In genomic region chr13:31166591-31166990, GRCh38 we compare ENCODE assay signal across 35 cellular contexts. TPM values are rescaled to one million over a fixed set of nuclear protein-coding genes. Genes with fewer than 3 reads are reported as not detected.
A peak's percentile ranks its signal among the peaks of the same experiment; 100 is the strongest.
DNase-seq lines count a peak whose midpoint lies in the region; ATAC-seq and TF ChIP-seq lines count a peak whose summit lies in the region.
"Had no signal": no experiment of that assay in that cellular context is flagged by ENCODE, and none has a peak within 500 bp of the region (broad histone marks: within the 10 kb centered on the region; RNA-seq: fewer than 3 reads in every experiment).

No MANE protein-coding gene starts in this region.

- no peaks in the 10 kb centered on the region for H3K9me3 ChIP-seq in HEK293 (ENCODE audit: control insufficient read depth, insufficient read depth, low read depth, low read length)
- H3K9me3 ChIP-seq: Caco-2, left ventricle myocardium inferior, spleen, thoracic aorta, uterus had no signal

- no peaks in the 10 kb centered on the region for H3K4me1 ChIP-seq in HEK293 (ENCODE audit: control insufficient read depth, insufficient read depth, low read length)
- H3K4me1 ChIP-seq in GM23338 (ENCODE audit: insufficient read depth), result no peaks in the 10 kb centered on the region
- H3K4me1 ChIP-seq: uterus had no signal

- no peak for ATAC-seq in GM23338
- ATAC-seq: GM12878, Panc1, right cardiac atrium had no signal

- no peaks in the 10 kb centered on the region for H3K27me3 ChIP-seq in GM23338 (ENCODE audit: insufficient read depth)
- H3K27me3 ChIP-seq: spleen, uterus had no signal

- H3K27ac Mint-ChIP-seq in GM23338, result no peak overlapping the region
- H3K27ac Mint-ChIP-seq: activated CD4-positive, alpha-beta T cell treated with anti-CD3 and anti-CD28 coated beads, Interleukin-2, amount 10 ng/mL, durations not matched to agents 24 days and 14 days; activated naive CD8-positive, alpha-beta T cell; H9; stimulated activated naive CD8-positive, alpha-beta T cell treated with anti-CD3 and anti-CD28 coated beads, Interleukin-15, Interleukin-2, amounts not matched to agents 100 ng/mL and 50 ng/mL, for 24 hours had no signal

- H3K4me3 Mint-ChIP-seq in GM23338, result no peak overlapping the region
- H3K4me3 Mint-ChIP-seq: activated CD4-positive, alpha-beta T cell treated with anti-CD3 and anti-CD28 coated beads, Interleukin-2, amount 10 ng/mL, durations not matched to agents 24 days and 14 days; activated naive CD8-positive, alpha-beta T cell; CD14-positive monocyte; H9; stimulated activated naive CD8-positive, alpha-beta T cell treated with anti-CD3 and anti-CD28 coated beads, Interleukin-15, Interleukin-2, amounts not matched to agents 100 ng/mL and 50 ng/mL, for 24 hours had no signal

- POLR2A ChIA-PET in HEK293 (lab: Yijun Ruan, JAX) (interaction anchor here (0.6 to 0.7 kb wide), 2 partner anchors 72 to 218 kb away, joined by 4 read pairs; no protein-coding TSS in a partner anchor), RWPE1 (lab: Yijun Ruan, JAX; ENCODE audit: low non-redundant PET) (no interaction called here)

- DNase-seq in DMS53 (lab: John Stamatoyannopoulos, UW) (peak; percentile 67), DMS53 treated with DMSO at 0.1 percent for 48 hours (lab: John Stamatoyannopoulos, UW; ENCODE audit: unreplicated experiment) (no peak), RWPE1 (ENCODE audit: low spot score) (peak; percentile 45), kidney tubule cell (ENCODE audit: low spot score) (peak; percentile 19), GF-D8 (lab: John Stamatoyannopoulos, UW) (no peak), GM23338 (ENCODE audit: low spot score) (no peak)
- DNase-seq in stimulated activated CD4-positive, alpha-beta T cell treated with anti-CD3 and anti-CD28 coated beads, Interleukin-4, amount 100 ng/mL, for 4 hours, result no peak
- DNase-seq: 8988T; activated CD4-positive, alpha-beta T cell treated with anti-CD3 and anti-CD28 coated beads, Interleukin-2, amount 10 ng/mL, durations not matched to agents 24 days and 14 days; activated CD8-positive, alpha-beta memory T cell treated with anti-CD3 and anti-CD28 coated beads for 24 hours; activated effector memory CD4-positive, alpha-beta T cell treated with Interleukin-2 at 50 U/mL for 16 hours; Caco-2; glutamatergic neuron; H9; Kasumi-1; left ventricle myocardium inferior; mesendoderm; NCI-H146; NCI-H526; right cardiac atrium; SIG-M5; spleen; stimulated activated CD4-positive, alpha-beta T cell treated with anti-CD3 and anti-CD28 coated beads, Interleukin-2, amount 100 ng/mL, for 24 hours; stimulated activated CD8-positive, alpha-beta memory T cell treated with anti-CD3 and anti-CD28 coated beads, Interleukin-4, amount 100 ng/mL, for 48 hours; uterus had no signal

- peaks cover 5% of the 10 kb centered on the region for H3K27me3 Mint-ChIP-seq in GM23338 (ENCODE audit: insufficient read depth, low read depth, poor library complexity)
- H3K27me3 Mint-ChIP-seq: activated naive CD8-positive, alpha-beta T cell; stimulated activated naive CD8-positive, alpha-beta T cell treated with anti-CD3 and anti-CD28 coated beads, Interleukin-15, Interleukin-2, amounts not matched to agents 100 ng/mL and 50 ng/mL, for 24 hours had no signal

- H3K9me2 ChIP-seq in GM23338 (ENCODE audit: insufficient read depth), result no peaks in the 10 kb centered on the region

- H2AFZ ChIP-seq in GM23338, result no peak overlapping the region

- no peaks in the 10 kb centered on the region for H3K9me3 Mint-ChIP-seq in GM23338
- H3K9me3 Mint-ChIP-seq: activated CD4-positive, alpha-beta T cell treated with anti-CD3 and anti-CD28 coated beads, Interleukin-2, amount 10 ng/mL, durations not matched to agents 24 days and 14 days; H9; neural crest cell; stimulated activated naive CD8-positive, alpha-beta T cell treated with anti-CD3 and anti-CD28 coated beads, Interleukin-15, Interleukin-2, amounts not matched to agents 100 ng/mL and 50 ng/mL, for 24 hours had no signal

- H3K36me3 ChIP-seq in HEK293 (ENCODE audit: control insufficient read depth in 2 of 2, insufficient read depth in 1 of 2, low read length in 2 of 2) (no peaks in the 10 kb centered on the region), GM23338 (ENCODE audit: insufficient read depth) (no peaks in the 10 kb centered on the region)
- H3K36me3 ChIP-seq: left ventricle myocardium inferior, spleen, thoracic aorta, uterus had no signal

- H3K4me2 ChIP-seq in GM23338, result no peak overlapping the region

- no peaks in the 10 kb centered on the region for H3K79me2 ChIP-seq in GM23338 (replicated peaks; ENCODE audit: insufficient read depth)

- peaks cover 10% of the 10 kb centered on the region; the same call in 2 of the 3 replicates for H3K4me1 Mint-ChIP-seq in GM23338

- no peaks in the 10 kb centered on the region for H3K36me3 Mint-ChIP-seq in GM23338 (ENCODE audit: low read depth)
- H3K36me3 Mint-ChIP-seq: activated naive CD8-positive, alpha-beta T cell; CD14-positive monocyte had no signal

- H3K27ac ChIP-seq in HEK293 (ENCODE audit: extremely low read depth, low read depth, low read length), result no peak overlapping the region
- no peak overlapping the region for H3K27ac ChIP-seq in RWPE1
- H3K27ac ChIP-seq in GM23338 (ENCODE audit: low read depth), result no peak overlapping the region
- H3K27ac ChIP-seq: epithelial cell of prostate, HL-60, left ventricle myocardium inferior, spleen, thoracic aorta, uterus had no signal

- H3K4me3 ChIP-seq in HEK293 (ENCODE audit: low read depth, low read length) (no peak overlapping the region), GM23338 (no peak overlapping the region)
- H3K4me3 ChIP-seq: GM12878, left ventricle myocardium inferior, spleen, thoracic aorta, uterus had no signal

- TF ChIP-seq CTCF in HEK293 (tag by site-specific recombination; IDR thresholded peaks at IDR 0.05) (no peak), RWPE1 (conservative IDR thresholded peaks at IDR 0.05; ENCODE audit: low read depth) (no peak), GM23338 (conservative IDR thresholded peaks at IDR 0.05; ENCODE audit: low read depth in 2 of 2) (no peak)

- CTCF ChIA-PET in HEK293 (lab: Yijun Ruan, JAX), result no interaction called here
- CTCF ChIA-PET in RWPE1 (lab: Yijun Ruan, JAX), result no interaction called here

- H4K20me1 ChIP-seq in GM23338 (replicated peaks; ENCODE audit: insufficient read depth), result no peaks in the 10 kb centered on the region

- H3F3A ChIP-seq in GM23338 (replicated peaks; ENCODE audit: low read depth), result no peaks in the 10 kb centered on the region

TF ChIP-seq in HEK293, 187 proteins besides CTCF, POLR2A, EP300 and RAD21 (continues in another document):
- peak; percentile 52 for TF ChIP-seq PRDM10 (tag by site-specific recombination; IDR thresholded peaks at IDR 0.05)

TF ChIP-seq in GM23338, 12 proteins besides CTCF, POLR2A, EP300 and RAD21 (continues in another document):
- TF ChIP-seq REST (IDR thresholded peaks at IDR 0.05; ENCODE audit: unreplicated experiment) (no peak), JUNB (IDR thresholded peaks at IDR 0.05; ENCODE audit: unreplicated experiment) (no peak), ZNF331 (CRISPR knock-in tag; IDR thresholded peaks at IDR 0.05; ENCODE audit: low read depth) (no peak)

RNA-seq across cellular contexts. Expression of gene HSPH1, which starts 4.9 kb away (rescaled TPM):
- total RNA-seq in GM23338 (2014; rRNA removed; shearing (Covaris generic)), result 98.0 and 112 TPM in 2 replicates
- 142 and 147 TPM in 2 replicates for polyA plus RNA-seq in GM23338 (2016; fragmentation: Nextera tagmentation; extraction: Ambion mirVana)

RNA-seq across cellular contexts. Expression of gene B3GLCT, which starts 33.2 kb away (rescaled TPM):
- 4.3 and 4.4 TPM in 2 replicates for total RNA-seq in GM23338 (2014; rRNA removed; shearing (Covaris generic))
- polyA plus RNA-seq in GM23338 (2016; fragmentation: Nextera tagmentation; extraction: Ambion mirVana), result 2.0 and 2.2 TPM in 2 replicates

Comparison
In these comparisons a context has a peak if more than half of its experiments do, and no peak if none do; other contexts are left out.
1. DNase-seq: peak in DMS53 (single experiment), RWPE1 (single experiment) and kidney tubule cell (single experiment); none in DMS53 treated with DMSO at 0.1 percent for 48 hours (single experiment), stimulated activated CD4-positive, alpha-beta T cell treated with anti-CD3 and anti-CD28 coated beads, Interleukin-4, amount 100 ng/mL, for 4 hours (0 of 2), GF-D8 (single experiment) and GM23338 (single experiment).